ENCODE assay signal across 10 cellular contexts in genomic region chr14:71289536-71289935, GRCh38. TPM values are rescaled to one million over a fixed set of nuclear protein-coding genes. Genes with fewer than 3 reads are reported as not detected.
DNase-seq lines count a peak whose midpoint lies in the region; ATAC-seq and TF ChIP-seq lines count a peak whose summit lies in the region.
"Had no signal": no experiment of that assay in that cellular context is flagged by ENCODE, and none has a peak within 500 bp of the region (broad histone marks: within the 10 kb centered on the region; RNA-seq: fewer than 3 reads in every experiment).

No MANE protein-coding gene starts in this region.

- TF ChIP-seq CTCF in GM10248 (IDR thresholded peaks at IDR 0.05; ENCODE audit: control extremely low read depth, extremely low read depth, low read depth, missing control alignments) (no peak), mammary epithelial cell (conservative IDR thresholded peaks at IDR 0.05 in 1 of 2, IDR thresholded peaks at IDR 0.05 in 1 of 2; ENCODE audit: extremely low read depth in 1 of 2, insufficient read depth in 1 of 2, low read depth in 1 of 2, low read length in 2 of 2) (no peak)

- intact Hi-C loops in mammary epithelial cell (cut with micrococcal nuclease) = no loop called here

- dilution Hi-C loops in mammary epithelial cell (cut with HindIII; ENCODE audit: low sequenced_read_pairs) = loop anchor here (5.0 kb wide), 1 partner anchor 47 kb away; no protein-coding TSS in a partner anchor

- H4K20me1 ChIP-seq in mammary epithelial cell (ENCODE audit: insufficient read depth, low read length) = no peaks in the 10 kb centered on the region

- 88% methylated on average over 4 of the region's 4 CpGs for WGBS in mammary epithelial cell (ENCODE audit: low coverage, missing lambda C conversion rate)

- no peaks in the 10 kb centered on the region for H3K36me3 ChIP-seq in mammary epithelial cell (ENCODE audit: insufficient read depth, low read length)

- H3K27ac ChIP-seq in mammary epithelial cell (ENCODE audit: insufficient read depth, low read depth, low read length) = no peak overlapping the region

- CTCF ChIA-PET in GM10248 (lab: Yijun Ruan, JAX) (interaction anchor here (2.5 kb wide), 1 partner anchor 8 kb away, joined by 8 read pairs; no protein-coding TSS in a partner anchor), mammary epithelial cell (lab: Charles Lee; ENCODE audit: low non-redundant PET) (no interaction called here)

- peaks cover 3% of the 10 kb centered on the region for H3K4me1 ChIP-seq in mammary epithelial cell (ENCODE audit: insufficient read depth, low read length)

- DNase-seq in GM10248 (ENCODE audit: extremely low spot score) (peak; percentile 21), Kasumi-1 (lab: John Stamatoyannopoulos, UW) (no peak), mammary epithelial cell (no peak), NCI-H748 (lab: John Stamatoyannopoulos, UW; ENCODE audit: unreplicated experiment) (no peak), T-helper 9 cell (no peak)
- DNase-seq in activated naive CD8-positive, alpha-beta T cell treated with anti-CD3 and anti-CD28 coated beads for 36 hours = no peak
- DNase-seq: Calu3 had no signal

- peaks cover 14% of the 10 kb centered on the region for H3K4me1 Mint-ChIP-seq in activated naive CD8-positive, alpha-beta T cell treated with anti-CD3 and anti-CD28 coated beads for 36 hours

- no peak overlapping the region for H3K4me3 ChIP-seq in mammary epithelial cell (replicated peaks in 1 of 3; ENCODE audit: insufficient read depth in 1 of 3, low read depth in 2 of 3, low read length in 3 of 3)

- H3K4me2 ChIP-seq in mammary epithelial cell (ENCODE audit: insufficient read depth, low read depth, low read length) = no peak overlapping the region

- peaks cover 4% of the 10 kb centered on the region for H3K9me3 Mint-ChIP-seq in activated naive CD8-positive, alpha-beta T cell treated with anti-CD3 and anti-CD28 coated beads for 36 hours

- peak overlapping the region; percentile 25 for H3K4me3 Mint-ChIP-seq in activated naive CD8-positive, alpha-beta T cell treated with anti-CD3 and anti-CD28 coated beads for 36 hours

- no peak overlapping the region for H2AFZ ChIP-seq in mammary epithelial cell (ENCODE audit: low read depth, low read length)

- POLR2A ChIA-PET in GM10248 (lab: Yijun Ruan, JAX) = no interaction called here

- H3K9ac ChIP-seq in mammary epithelial cell (ENCODE audit: insufficient read depth, low read length) = no peak overlapping the region

- H3K27me3 Mint-ChIP-seq in activated naive CD8-positive, alpha-beta T cell treated with anti-CD3 and anti-CD28 coated beads for 36 hours = no peaks in the 10 kb centered on the region

- H3K36me3 Mint-ChIP-seq in activated naive CD8-positive, alpha-beta T cell treated with anti-CD3 and anti-CD28 coated beads for 36 hours = no peaks in the 10 kb centered on the region

- no peaks in the 10 kb centered on the region for H3K9me3 ChIP-seq in mammary epithelial cell (replicated peaks; ENCODE audit: insufficient read depth, low read length)

- peak; percentile 80 for ATAC-seq in GM19035 (IDR thresholded peaks at IDR 0.05; ENCODE audit: unreplicated experiment)
- ATAC-seq in HG03095 (IDR thresholded peaks at IDR 0.05; ENCODE audit: unreplicated experiment) = peak; percentile 71
- ATAC-seq: Panc1 had no signal

- H3K79me2 ChIP-seq in mammary epithelial cell (ENCODE audit: insufficient read depth, low read length) = no peaks in the 10 kb centered on the region

- no peaks in the 10 kb centered on the region for H3K27me3 ChIP-seq in mammary epithelial cell (ENCODE audit: insufficient read depth, low read length)

- in situ Hi-C loops in mammary epithelial cell (cut with MboI; ENCODE audit: low sequenced_read_pairs in 2 of 2) = no loop called here

- BruUV-seq in mammary epithelial cell (replicated peaks; lab: Mats Ljungman, UMichigan) = no TSS peak

- peak overlapping the region; percentile 45 for H3K27ac Mint-ChIP-seq in activated naive CD8-positive, alpha-beta T cell treated with anti-CD3 and anti-CD28 coated beads for 36 hours

RNA-seq across cellular contexts. Expression of gene SIPA1L1, which starts 30.7 kb away (rescaled TPM):
- total RNA-seq in activated naive CD8-positive, alpha-beta T cell treated with anti-CD3 and anti-CD28 coated beads for 36 hours = 10 to 100 TPM; 39.9 to 42.9 TPM
- total RNA-seq in mammary epithelial cell = 100 to 1,000 TPM in 1 of 2 donors, 10 to 100 TPM in 1; 68.1 to 101 TPM
- 27.3 TPM for polyA plus RNA-seq in mammary epithelial cell
- 77.4 TPM for polyA minus RNA-seq in mammary epithelial cell
